ENCODE assay signal across 24 cellular contexts in genomic region chr9:38211002-38211401, GRCh38.
"Had no signal": no experiment of that assay in that cellular context is flagged by ENCODE, and none has a peak within 500 bp of the region (broad histone marks: within the 10 kb centered on the region; RNA-seq: fewer than 3 reads in every experiment).

No MANE protein-coding gene starts in this region.

- H3K9me3 Mint-ChIP-seq: activated CD4-positive, alpha-beta memory T cell treated with anti-CD3 and anti-CD28 coated beads, Interleukin-2, amount 10 ng/mL, durations not matched to agents 7 days and 5 days; activated CD4-positive, alpha-beta T cell treated with anti-CD3 and anti-CD28 coated beads, Interleukin-2, amount 10 ng/mL, durations not matched to agents 7 days and 5 days; activated naive CD4-positive, alpha-beta T cell treated with anti-CD3 and anti-CD28 coated beads, Interleukin-2, amount 50 U/mL, for 24 hours; activated naive CD8-positive, alpha-beta T cell treated with anti-CD3 and anti-CD28 coated beads, Interleukin-2, amount 50 U/mL, for 24 hours; activated T-helper 2 cell treated with anti-CD3 and anti-CD28 coated beads, Interferon-gamma antibody, Interleukin-2, Interleukin-4, amounts not matched to agents 10 μg/mL and 5 μg/mL and 100 μg/mL, durations not matched to agents 14 hours and 24 hours and 36 hours; stimulated activated effector memory CD8-positive, alpha-beta T cell treated with anti-CD3 and anti-CD28 coated beads, Interleukin-12 subunit alpha, Interleukin-12 subunit beta, amount 100 ng/mL, for 72 hours; stimulated activated naive CD8-positive, alpha-beta T cell treated with anti-CD3 and anti-CD28 coated beads, Interleukin-15, Interleukin-2, amounts not matched to agents 100 ng/mL and 50 ng/mL, for 24 hours; type B pancreatic cell had no signal

- H3K27me3 Mint-ChIP-seq: type B pancreatic cell had no signal

- H3K4me3 Mint-ChIP-seq: activated CD4-positive, alpha-beta memory T cell treated with anti-CD3 and anti-CD28 coated beads, Interleukin-2, amount 10 ng/mL, durations not matched to agents 7 days and 5 days; activated CD4-positive, alpha-beta T cell treated with anti-CD3 and anti-CD28 coated beads, Interleukin-2, amount 10 ng/mL, durations not matched to agents 7 days and 5 days; activated naive CD4-positive, alpha-beta T cell treated with anti-CD3 and anti-CD28 coated beads, Interleukin-2, amount 50 U/mL, for 24 hours; activated naive CD8-positive, alpha-beta T cell treated with anti-CD3 and anti-CD28 coated beads, Interleukin-2, amount 50 U/mL, for 24 hours; mesothelial cell of epicardium; naive B cell; nephron progenitor cell; stimulated activated effector memory CD8-positive, alpha-beta T cell treated with anti-CD3 and anti-CD28 coated beads, Interleukin-12 subunit alpha, Interleukin-12 subunit beta, amount 100 ng/mL, for 72 hours; stimulated activated naive CD8-positive, alpha-beta T cell treated with anti-CD3 and anti-CD28 coated beads, Interleukin-15, Interleukin-2, amounts not matched to agents 100 ng/mL and 50 ng/mL, for 24 hours; type B pancreatic cell had no signal

- H3K36me3 Mint-ChIP-seq: activated naive CD4-positive, alpha-beta T cell treated with anti-CD3 and anti-CD28 coated beads, Interleukin-2, amount 50 U/mL, for 24 hours; naive B cell; stimulated activated effector memory CD8-positive, alpha-beta T cell treated with anti-CD3 and anti-CD28 coated beads, Interleukin-12 subunit alpha, Interleukin-12 subunit beta, amount 100 ng/mL, for 72 hours; type B pancreatic cell had no signal

- H3K27ac Mint-ChIP-seq: activated CD4-positive, alpha-beta memory T cell treated with anti-CD3 and anti-CD28 coated beads, Interleukin-2, amount 10 ng/mL, durations not matched to agents 7 days and 5 days; activated CD4-positive, alpha-beta T cell treated with anti-CD3 and anti-CD28 coated beads, Interleukin-2, amount 10 ng/mL, durations not matched to agents 7 days and 5 days; activated naive CD4-positive, alpha-beta T cell treated with anti-CD3 and anti-CD28 coated beads, Interleukin-2, amount 50 U/mL, for 24 hours; activated naive CD8-positive, alpha-beta T cell treated with anti-CD3 and anti-CD28 coated beads, Interleukin-2, amount 50 U/mL, for 24 hours; activated T-helper 2 cell treated with anti-CD3 and anti-CD28 coated beads, Interferon-gamma antibody, Interleukin-2, Interleukin-4, amounts not matched to agents 10 μg/mL and 5 μg/mL and 100 μg/mL, durations not matched to agents 14 hours and 24 hours and 36 hours; mesothelial cell of epicardium; naive B cell; nephron progenitor cell; stimulated activated effector memory CD8-positive, alpha-beta T cell treated with anti-CD3 and anti-CD28 coated beads, Interleukin-12 subunit alpha, Interleukin-12 subunit beta, amount 100 ng/mL, for 72 hours; stimulated activated naive CD8-positive, alpha-beta T cell treated with anti-CD3 and anti-CD28 coated beads, Interleukin-15, Interleukin-2, amounts not matched to agents 100 ng/mL and 50 ng/mL, for 24 hours; type B pancreatic cell had no signal

- DNase-seq: activated CD4-positive, alpha-beta memory T cell treated with anti-CD3 and anti-CD28 coated beads, Interleukin-2, amount 10 ng/mL, durations not matched to agents 7 days and 5 days; activated CD4-positive, alpha-beta T cell treated with anti-CD3 and anti-CD28 coated beads for 1 hour; activated CD4-positive, alpha-beta T cell treated with anti-CD3 and anti-CD28 coated beads, Interleukin-2, amount 10 ng/mL, durations not matched to agents 7 days and 5 days; activated naive CD8-positive, alpha-beta T cell treated with anti-CD3 and anti-CD28 coated beads, Interleukin-2, amount 50 U/mL, for 24 hours; activated T-cell treated with anti-CD3 and anti-CD28 coated beads, Interleukin-2, amount 50 U/mL, for 48 hours; central memory CD4-positive, alpha-beta T cell; left cardiac atrium; mammary epithelial cell; naive B cell; nephron progenitor cell; pancreas; retina; sigmoid colon; small intestine; stimulated activated CD4-positive, alpha-beta T cell treated with anti-CD3 and anti-CD28 coated beads, Interleukin-4, amount 100 ng/mL, for 24 hours; substantia nigra; T1000 had no signal

- ATAC-seq: activated naive CD8-positive, alpha-beta T cell treated with anti-CD3 and anti-CD28 coated beads, Interleukin-2, amount 50 U/mL, for 24 hours; gastroesophageal sphincter; left cardiac atrium; pancreas; stimulated activated effector memory CD8-positive, alpha-beta T cell treated with anti-CD3 and anti-CD28 coated beads, Interleukin-12 subunit alpha, Interleukin-12 subunit beta, amount 100 ng/mL, for 72 hours had no signal

- H3K4me1 Mint-ChIP-seq: activated CD4-positive, alpha-beta memory T cell treated with anti-CD3 and anti-CD28 coated beads, Interleukin-2, amount 10 ng/mL, durations not matched to agents 7 days and 5 days; activated CD4-positive, alpha-beta T cell treated with anti-CD3 and anti-CD28 coated beads, Interleukin-2, amount 10 ng/mL, durations not matched to agents 7 days and 5 days; activated naive CD4-positive, alpha-beta T cell treated with anti-CD3 and anti-CD28 coated beads, Interleukin-2, amount 50 U/mL, for 24 hours; activated naive CD8-positive, alpha-beta T cell treated with anti-CD3 and anti-CD28 coated beads, Interleukin-2, amount 50 U/mL, for 24 hours; naive B cell; stimulated activated effector memory CD8-positive, alpha-beta T cell treated with anti-CD3 and anti-CD28 coated beads, Interleukin-12 subunit alpha, Interleukin-12 subunit beta, amount 100 ng/mL, for 72 hours had no signal
